In the genomic region with DNA sequence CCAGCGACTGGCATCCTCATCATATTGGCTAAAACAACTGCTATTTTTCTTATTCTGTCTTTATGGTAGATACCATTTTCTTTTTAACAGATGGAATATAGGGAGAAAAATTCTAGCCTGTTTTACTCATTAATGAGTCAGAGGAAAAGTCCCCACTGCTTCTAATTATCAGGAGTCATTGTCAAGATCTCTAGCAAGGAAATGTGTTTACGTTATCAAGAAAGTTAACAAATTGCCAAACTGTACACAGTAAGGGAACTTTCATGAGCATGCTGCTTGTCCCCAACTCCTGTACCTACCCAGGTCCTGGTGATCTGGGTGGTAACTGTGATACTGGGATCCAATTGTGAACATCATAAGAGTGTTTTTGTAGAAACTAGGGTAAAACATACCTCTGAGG, we compare ENCODE assay signal across 25 cellular contexts.
"Had no signal": no experiment of that assay in that cellular context is flagged by ENCODE, and none has a peak within 500 bp of the region (broad histone marks: within the 10 kb centered on the region; RNA-seq: fewer than 3 reads in every experiment).

No MANE protein-coding gene starts in this region.

- H3K4me3 ChIP-seq: esophagus squamous epithelium, ovary, right atrium auricular region, sigmoid colon, stomach, testis, tibial artery had no signal

- H3K4me1 Mint-ChIP-seq: naive thymus-derived CD8-positive, alpha-beta T cell; stimulated activated effector memory CD8-positive, alpha-beta T cell treated with anti-CD3 and anti-CD28 coated beads, Interleukin-12 subunit alpha, Interleukin-12 subunit beta, amount 100 ng/mL, for 72 hours had no signal

- H3K36me3 ChIP-seq: esophagus squamous epithelium, ovary, right atrium auricular region, sigmoid colon, stomach, tibial artery had no signal

- H3K27ac ChIP-seq: esophagus squamous epithelium, ovary, right atrium auricular region, sigmoid colon, stomach, testis, tibial artery had no signal

- H3K27me3 Mint-ChIP-seq: effector memory CD8-positive, alpha-beta T cell; naive thymus-derived CD8-positive, alpha-beta T cell; progenitor cell of endocrine pancreas had no signal

- H3K27ac Mint-ChIP-seq: effector memory CD8-positive, alpha-beta T cell; naive thymus-derived CD8-positive, alpha-beta T cell; progenitor cell of endocrine pancreas; stimulated activated effector memory CD8-positive, alpha-beta T cell treated with anti-CD3 and anti-CD28 coated beads, Interleukin-12 subunit alpha, Interleukin-12 subunit beta, amount 100 ng/mL, for 72 hours; type B pancreatic cell had no signal

- H3K4me1 ChIP-seq: esophagus squamous epithelium, sigmoid colon, stomach, tibial artery had no signal

- H3K9me3 ChIP-seq: esophagus squamous epithelium, ovary, right atrium auricular region, sigmoid colon, stomach, testis, tibial artery had no signal

- H3K4me3 Mint-ChIP-seq: effector memory CD8-positive, alpha-beta T cell; naive thymus-derived CD8-positive, alpha-beta T cell; stimulated activated effector memory CD8-positive, alpha-beta T cell treated with anti-CD3 and anti-CD28 coated beads, Interleukin-12 subunit alpha, Interleukin-12 subunit beta, amount 100 ng/mL, for 72 hours; type B pancreatic cell had no signal

- ATAC-seq: effector memory CD8-positive, alpha-beta T cell; naive thymus-derived CD8-positive, alpha-beta T cell; stimulated activated effector memory CD8-positive, alpha-beta T cell treated with anti-CD3 and anti-CD28 coated beads, Interleukin-12 subunit alpha, Interleukin-12 subunit beta, amount 100 ng/mL, for 72 hours had no signal

- H3K36me3 Mint-ChIP-seq: stimulated activated effector memory CD8-positive, alpha-beta T cell treated with anti-CD3 and anti-CD28 coated beads, Interleukin-12 subunit alpha, Interleukin-12 subunit beta, amount 100 ng/mL, for 72 hours had no signal

- FAIRE-seq: endometrium, frontal cortex, islet of Langerhans had no signal

- DNase-seq: cortex of kidney; effector memory CD8-positive, alpha-beta T cell; erythroblast; esophagus squamous epithelium; head of caudate nucleus; hippocampal formation; mesenchymal stem cell; naive thymus-derived CD8-positive, alpha-beta T cell; occipital lobe; ovary; sigmoid colon; stimulated activated CD4-positive, alpha-beta T cell treated with anti-CD3 and anti-CD28 coated beads, Interleukin-2, amount 100 ng/mL, for 24 hours; stimulated activated CD4-positive, alpha-beta T cell treated with anti-CD3 and anti-CD28 coated beads, Interleukin-4, amount 100 ng/mL, for 24 hours; stimulated activated naive CD4-positive, alpha-beta T cell treated with Interleukin-2 at 50 U/mL for 16 hours; stomach; substantia nigra; testis; tibial artery had no signal

- H3K27me3 ChIP-seq: esophagus squamous epithelium, ovary, right atrium auricular region, sigmoid colon, stomach, testis, tibial artery had no signal
